18 cellular contexts compared by ENCODE assay signal in the genomic region with DNA sequence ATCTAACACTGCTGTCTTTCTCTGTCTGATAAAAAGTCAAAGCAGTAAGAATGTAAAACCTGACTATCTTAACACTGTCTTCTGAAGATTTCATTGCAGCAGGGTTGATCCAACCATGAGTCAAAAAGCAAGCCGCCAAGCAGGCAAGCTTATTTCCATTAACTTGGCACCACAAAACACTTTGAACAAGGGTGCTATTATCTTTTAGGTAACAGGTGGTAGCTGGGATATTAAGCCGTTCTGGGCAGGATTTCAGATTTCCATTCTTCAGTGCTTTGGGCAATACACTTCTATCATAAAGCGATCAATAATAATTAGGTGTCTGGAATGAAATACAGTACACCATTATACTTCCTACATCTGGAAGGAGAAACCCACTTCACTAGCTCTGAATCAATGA.
"Had no signal": no experiment of that assay in that cellular context is flagged by ENCODE, and none has a peak within 500 bp of the region (broad histone marks: within the 10 kb centered on the region; RNA-seq: fewer than 3 reads in every experiment).

No MANE protein-coding gene starts in this region.

- H3K4me3 ChIP-seq: gastrocnemius medialis, heart right ventricle, upper lobe of right lung had no signal

- H3K36me3 ChIP-seq: gastrocnemius medialis, heart right ventricle, upper lobe of right lung, WERI-Rb-1 had no signal

- DNase-seq: activated CD4-positive, alpha-beta T cell treated with anti-CD3 and anti-CD28 coated beads for 1 hour; activated CD8-positive, alpha-beta memory T cell treated with anti-CD3 and anti-CD28 coated beads for 24 hours; activated CD8-positive, alpha-beta memory T cell treated with anti-CD3 and anti-CD28 coated beads, Interleukin-2, amount 50 U/mL, for 48 hours; activated effector memory CD4-positive, alpha-beta T cell treated with anti-CD3 and anti-CD28 coated beads, Interleukin-2, amount 50 U/mL, for 16 hours; activated naive CD4-positive, alpha-beta T cell treated with anti-CD3 and anti-CD28 coated beads, Interleukin-2, amount 50 U/mL, for 16 hours; activated T-cell treated with anti-CD3 and anti-CD28 coated beads, Interleukin-2, amount 50 U/mL, for 72 hours; cerebellar nuclear complex; cortex of kidney; gastrocnemius medialis; heart right ventricle; immature natural killer cell; mesenchymal stem cell; naive thymus-derived CD8-positive, alpha-beta T cell; stimulated activated CD4-positive, alpha-beta T cell treated with anti-CD3 and anti-CD28 coated beads, Interleukin-4, amount 100 ng/mL, for 4 hours; stimulated activated naive B cell treated with anti-CD40 and anti-IgM and Interleukin-4, amounts not matched to agents 10 μg/mL and 1 μg/mL and 100 μg/mL, for 72 hours; upper lobe of right lung; WERI-Rb-1 had no signal

- H3K27ac ChIP-seq: gastrocnemius medialis, heart right ventricle, parathyroid adenoma, upper lobe of right lung, WERI-Rb-1 had no signal

- H3K9me3 ChIP-seq: gastrocnemius medialis, upper lobe of right lung had no signal

- H3K4me1 ChIP-seq: gastrocnemius medialis, parathyroid adenoma, upper lobe of right lung had no signal

- H3K27me3 ChIP-seq: gastrocnemius medialis, heart right ventricle, upper lobe of right lung had no signal
